Comparison of ENCODE assay signal across 7 cellular contexts in genomic region chr5:157948738-157949410, GRCh38.
DNase-seq lines count a peak whose midpoint lies in the region; ATAC-seq and TF ChIP-seq lines count a peak whose summit lies in the region.

No MANE protein-coding gene starts in this region.

- H3K36me3 Mint-ChIP-seq in MCF 10A (ENCODE audit: insufficient read depth, unreplicated experiment) (no peaks in the 10 kb centered on the region), immature natural killer cell (no peaks in the 10 kb centered on the region)

- H3K4me1 Mint-ChIP-seq in MCF 10A (ENCODE audit: insufficient read depth, unreplicated experiment) (peaks cover 8% of the 10 kb centered on the region), immature natural killer cell (peaks cover 5 to 6% of the 10 kb centered on the region in 2 donors)

- DNase-seq in NCI-H2107 treated with DMSO at 0.1 percent for 48 hours (lab: John Stamatoyannopoulos, UW; ENCODE audit: unreplicated experiment): peak; percentile 61
- DNase-seq in UCSD-AML1 (lab: John Stamatoyannopoulos, UW; ENCODE audit: unreplicated experiment): peak; percentile 84
- peak; percentile 98 for DNase-seq in MCF 10A (ENCODE audit: unreplicated experiment)
- peak; percentile 49 to 60 (median 57) for DNase-seq in immature natural killer cell
- DNase-seq in stimulated activated CD4-positive, alpha-beta T cell treated with anti-CD3 and anti-CD28 coated beads, Interleukin-12 subunit alpha, Interleukin-12 subunit beta, amount 100 ng/mL, for 24 hours (ENCODE audit: low read depth in 2 of 2): peak; percentile 45 to 77

- ATAC-seq in GM18505 (IDR thresholded peaks at IDR 0.05; ENCODE audit: unreplicated experiment) (peak; percentile 95), HG02981 (IDR thresholded peaks at IDR 0.05; ENCODE audit: unreplicated experiment) (peak; percentile 92)

- H3K9me3 Mint-ChIP-seq in MCF 10A (ENCODE audit: unreplicated experiment) (no peaks in the 10 kb centered on the region), immature natural killer cell (no peaks in the 10 kb centered on the region)

- H3K27me3 Mint-ChIP-seq in MCF 10A (ENCODE audit: insufficient read depth, unreplicated experiment) (no peaks in the 10 kb centered on the region), immature natural killer cell (ENCODE audit: low read depth in 3 of 3) (peaks cover 4 to 9% (median 7%) of the 10 kb centered on the region in 3 donors)

- intact Hi-C loops in MCF 10A (cut with micrococcal nuclease): loop anchor here (1.0 to 2.0 kb wide), 6 partner anchors 30 to 187 kb away; no protein-coding TSS in a partner anchor

- POLR2A ChIA-PET in MCF 10A (lab: Yijun Ruan, JAX): interaction anchor here (0.6 to 1.8 kb wide), 17 partner anchors 11 to 387 kb away, joined by 3 to 7 read pairs (median 4); partner anchors contain the start of gene CLINT1

- no TSS peak for BruUV-seq in MCF 10A (replicated peaks; lab: Mats Ljungman, UMichigan)

- peak; percentile 91 for TF ChIP-seq CTCF in MCF 10A (IDR thresholded peaks at IDR 0.05; ENCODE audit: unreplicated experiment)

- CTCF ChIA-PET in MCF 10A (lab: Yijun Ruan, JAX): interaction anchor here (0.6 to 7.6 kb wide), 86 partner anchors 9 to 1296 kb away, joined by 3 to 130 read pairs (median 5); partner anchors contain the start of gene CLINT1

- H3K4me3 Mint-ChIP-seq in MCF 10A (ENCODE audit: unreplicated experiment) (peak overlapping the region; percentile 26), immature natural killer cell (peak overlapping the region in 2 of 5 donors; percentile 22 to 47)

- no peak for TF ChIP-seq POLR2A in GM18505 (IDR thresholded peaks at IDR 0.05; ENCODE audit: borderline replicate concordance, extremely low read depth, insufficient read depth, insufficient read length)

- H3K27ac Mint-ChIP-seq in MCF 10A (ENCODE audit: low read depth, unreplicated experiment) (peak overlapping the region; percentile 32), immature natural killer cell (peak overlapping the region in 1 of 6 donors; percentile 16)

Comparison
In these comparisons a context has a peak if more than half of its experiments do, and no peak if none do; other contexts are left out.
1. Peak in every context shown above with its lines: DNase-seq and ATAC-seq.